Comparison of ENCODE assay signal across 1 cellular context in the genomic region with DNA sequence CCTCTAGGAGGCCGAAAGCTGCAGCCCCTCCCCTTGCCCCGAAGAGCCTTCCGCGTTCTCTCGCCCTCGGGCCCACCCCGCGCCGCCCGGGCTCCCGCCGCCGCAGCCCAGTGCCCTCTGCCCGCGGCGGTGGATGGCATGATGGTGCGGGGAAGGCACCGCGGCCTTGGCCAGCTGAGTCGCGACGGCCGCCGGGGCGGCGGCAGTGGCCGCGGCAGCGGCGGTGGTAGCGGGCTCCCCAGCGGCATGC.
TF ChIP-seq lines count a peak whose summit lies in the region.

No MANE protein-coding gene starts in this region.

TF ChIP-seq in GM12878, 131 proteins besides CTCF, POLR2A, EP300 and RAD21 (continued from another document):
- TF ChIP-seq, protein P1, sequence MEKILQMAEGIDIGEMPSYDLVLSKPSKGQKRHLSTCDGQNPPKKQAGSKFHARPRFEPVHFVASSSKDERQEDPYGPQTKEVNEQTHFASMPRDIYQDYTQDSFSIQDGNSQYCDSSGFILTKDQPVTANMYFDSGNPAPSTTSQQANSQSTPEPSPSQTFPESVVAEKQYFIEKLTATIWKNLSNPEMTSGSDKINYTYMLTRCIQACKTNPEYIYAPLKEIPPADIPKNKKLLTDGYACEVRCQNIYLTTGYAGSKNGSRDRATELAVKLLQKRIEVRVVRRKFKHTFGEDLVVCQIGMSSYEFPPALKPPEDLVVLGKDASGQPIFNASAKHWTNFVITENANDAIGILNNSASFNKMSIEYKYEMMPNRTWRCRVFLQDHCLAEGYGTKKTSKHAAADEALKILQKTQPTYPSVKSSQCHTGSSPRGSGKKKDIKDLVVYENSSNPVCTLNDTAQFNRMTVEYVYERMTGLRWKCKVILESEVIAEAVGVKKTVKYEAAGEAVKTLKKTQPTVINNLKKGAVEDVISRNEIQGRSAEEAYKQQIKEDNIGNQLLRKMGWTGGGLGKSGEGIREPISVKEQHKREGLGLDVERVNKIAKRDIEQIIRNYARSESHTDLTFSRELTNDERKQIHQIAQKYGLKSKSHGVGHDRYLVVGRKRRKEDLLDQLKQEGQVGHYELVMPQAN (conservative IDR thresholded peaks at IDR 0.05) = peak; percentile 13; the same call in 1 of the 2 replicates
